7 cellular contexts compared by ENCODE assay signal in the genomic region with DNA sequence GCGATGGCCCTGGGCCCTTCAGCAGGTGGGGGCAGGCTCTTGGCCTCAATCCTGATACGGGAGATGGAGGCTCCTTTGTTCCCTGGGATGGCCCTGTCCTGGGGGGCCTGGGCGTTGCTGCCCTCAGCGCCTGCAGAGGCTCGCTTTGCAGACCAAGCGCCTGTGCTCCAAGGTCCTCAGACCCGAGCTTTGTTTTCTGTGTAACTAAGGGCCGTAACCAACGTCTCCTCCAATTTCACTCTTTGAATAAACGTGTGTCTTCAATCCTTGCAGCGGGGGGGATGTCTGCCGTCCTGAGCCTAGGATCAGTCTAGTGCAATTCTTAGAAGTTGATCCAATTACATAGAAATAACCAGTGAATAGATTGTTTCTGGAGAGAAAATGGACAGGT. TPM values are rescaled to one million over a fixed set of nuclear protein-coding genes. Genes with fewer than 3 reads are reported as not detected.
A peak's percentile ranks its signal among the peaks of the same experiment; 100 is the strongest.
DNase-seq lines count a peak whose midpoint lies in the region; ATAC-seq and TF ChIP-seq lines count a peak whose summit lies in the region.
"Had no signal": no experiment of that assay in that cellular context is flagged by ENCODE, and none has a peak within 500 bp of the region (broad histone marks: within the 10 kb centered on the region; RNA-seq: fewer than 3 reads in every experiment).

No MANE protein-coding gene starts in this region.

- POLR2A ChIA-PET in HCT116 (lab: Charles Lee): interaction anchor here (0.6 to 0.8 kb wide), 2 partner anchors 51 to 99 kb away, joined by 3 to 4 read pairs; no protein-coding TSS in a partner anchor

- intact Hi-C loops in HCT116 (cut with micrococcal nuclease): no loop called here

- no peaks in the 10 kb centered on the region for H3K9me2 ChIP-seq in HCT116 (ENCODE audit: insufficient read depth)
- H3K9me2 ChIP-seq in neural cell (ENCODE audit: insufficient read depth, low read length): no peaks in the 10 kb centered on the region

- H3K4me1 ChIP-seq in HCT116 (ENCODE audit: control insufficient read depth in 1 of 2, insufficient read depth in 2 of 2, low read length in 2 of 2): peaks cover 17 to 30% of the 10 kb centered on the region in 2 experiments

- TF ChIP-seq POLR2A in HCT116 (IDR thresholded peaks at IDR 0.05; ENCODE audit: borderline replicate concordance, extremely low read depth, insufficient read depth, insufficient read length): no peak

- H3K4me2 ChIP-seq in HCT116 (ENCODE audit: low read length): no peak overlapping the region
- no peak overlapping the region for H3K4me2 ChIP-seq in neural cell (ENCODE audit: low read length)

- no peaks in the 10 kb centered on the region for H3K9me3 ChIP-seq in HCT116 (ENCODE audit: control insufficient read depth in 1 of 2, insufficient read depth in 1 of 2, low read depth in 1 of 2, low read length in 2 of 2)
- no peaks in the 10 kb centered on the region for H3K9me3 ChIP-seq in neural cell (ENCODE audit: low read length)

- ATAC-seq in HCT116 (no peak), HG02763 (IDR thresholded peaks at IDR 0.05; ENCODE audit: unreplicated experiment) (no peak)

- peaks cover 97% of the 10 kb centered on the region for H3K79me2 ChIP-seq in HCT116 (ENCODE audit: insufficient read depth, low read length)
- peaks cover 62% of the 10 kb centered on the region for H3K79me2 ChIP-seq in neural cell (replicated peaks; ENCODE audit: insufficient read depth, low read length)

- CTCF ChIA-PET in HCT116 (lab: Charles Lee): no interaction called here

- TF ChIP-seq CTCF in HCT116 (IDR thresholded peaks at IDR 0.05 in 2 of 3, conservative IDR thresholded peaks at IDR 0.05 in 1 of 3; ENCODE audit: borderline replicate concordance in 1 of 3, insufficient read depth in 1 of 3, low read depth in 2 of 3, low read length in 2 of 3) (no peak), neural cell (IDR thresholded peaks at IDR 0.05; ENCODE audit: poor library complexity, severe bottlenecking) (no peak)

- H3K27ac ChIP-seq in HCT116 (ENCODE audit: low read depth, low read length) (peak overlapping the region; percentile 22; the same call in 1 of the 2 replicates), neural cell (ENCODE audit: low read length) (no peak overlapping the region)

- H3K36me3 ChIP-seq in HCT116 (ENCODE audit: control insufficient read depth in 1 of 2, insufficient read depth in 2 of 2, low read length in 2 of 2): peaks cover 52 to 90% of the 10 kb centered on the region in 2 experiments; a peak in 3 of 4 replicates
- no peaks in the 10 kb centered on the region for H3K36me3 ChIP-seq in neural cell (ENCODE audit: insufficient read depth, low read length)

- no TSS peak for BruUV-seq in HCT116 (replicated peaks; lab: Mats Ljungman, UMichigan)

- H3K9ac ChIP-seq in HCT116 (ENCODE audit: low read length) (no peak overlapping the region), neural cell (ENCODE audit: low read length) (peak overlapping the region; percentile 26)

- H4K20me1 ChIP-seq in HCT116 (ENCODE audit: insufficient read depth): peaks cover 68% of the 10 kb centered on the region; the same call in 1 of the 2 replicates
- peaks cover 50% of the 10 kb centered on the region for H4K20me1 ChIP-seq in neural cell (ENCODE audit: insufficient read depth)

- TF ChIP-seq EP300 in neural cell (conservative IDR thresholded peaks at IDR 0.05; ENCODE audit: poor library complexity, severe bottlenecking): no peak

- H3F3A ChIP-seq in neural cell (ENCODE audit: insufficient read depth, low read length, poor library complexity, severe bottlenecking): no peaks in the 10 kb centered on the region

- TF ChIP-seq RAD21 in HCT116 (IDR thresholded peaks at IDR 0.05; ENCODE audit: low read depth) (no peak), neural cell (conservative IDR thresholded peaks at IDR 0.05) (no peak)

- DNase-seq in HCT116 (ENCODE audit: low read depth, low spot score): no peak
- DNase-seq in astrocyte of the hippocampus (ENCODE audit: low read depth, low spot score): peak; percentile 59
- no peak for DNase-seq in DMS53 treated with DMSO at 0.1 percent for 48 hours (lab: John Stamatoyannopoulos, UW; ENCODE audit: unreplicated experiment)
- DNase-seq in COLO829 (ENCODE audit: low spot score): no peak

- H2AFZ ChIP-seq in HCT116 (ENCODE audit: low read depth, low read length, poor library complexity, severe bottlenecking) (no peak overlapping the region), neural cell (ENCODE audit: low read depth, low read length) (no peak overlapping the region)

- no peaks in the 10 kb centered on the region for H3K27me3 ChIP-seq in HCT116 (ENCODE audit: insufficient read depth, low read length)
- H3K27me3 ChIP-seq in neural cell (ENCODE audit: insufficient read depth, low read depth, low read length): no peaks in the 10 kb centered on the region

- RAD21 ChIA-PET in HCT116 (lab: Charles Lee; ENCODE audit: low non-redundant PET in 1 of 2, low total read pairs in 2 of 2, uncharacterized antibody in 2 of 2, unreplicated experiment in 2 of 2): no interaction called here

- no peak overlapping the region for H3K4me3 ChIP-seq in HCT116 (replicated peaks in 1 of 2; ENCODE audit: low read depth in 1 of 2, low read length in 2 of 2)
- no peak overlapping the region for H3K4me3 ChIP-seq in neural cell (ENCODE audit: low read length)

TF ChIP-seq in HCT116, 20 proteins besides CTCF, POLR2A, EP300 and RAD21 (continues in another document):
- TF ChIP-seq ELF1 (IDR thresholded peaks at IDR 0.05; ENCODE audit: borderline replicate concordance, low read depth): no peak
- TF ChIP-seq SIN3A (IDR thresholded peaks at IDR 0.05; ENCODE audit: low read depth): no peak
- TF ChIP-seq, protein P1, sequence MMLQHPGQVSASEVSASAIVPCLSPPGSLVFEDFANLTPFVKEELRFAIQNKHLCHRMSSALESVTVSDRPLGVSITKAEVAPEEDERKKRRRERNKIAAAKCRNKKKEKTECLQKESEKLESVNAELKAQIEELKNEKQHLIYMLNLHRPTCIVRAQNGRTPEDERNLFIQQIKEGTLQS (IDR thresholded peaks at IDR 0.05): no peak
- TF ChIP-seq EGR1 (IDR thresholded peaks at IDR 0.05; ENCODE audit: low read depth): no peak
- TF ChIP-seq ZNF274 (IDR thresholded peaks at IDR 0.05; ENCODE audit: low read depth, low read length): no peak
- TF ChIP-seq EZH2phosphoT487 (IDR thresholded peaks at IDR 0.05; ENCODE audit: borderline replicate concordance): no peak

TF ChIP-seq in neural cell, 6 proteins besides CTCF, POLR2A, EP300 and RAD21:
- TF ChIP-seq SMC3 (conservative IDR thresholded peaks at IDR 0.05; ENCODE audit: poor library complexity) (no peak), TAF1 (IDR thresholded peaks at IDR 0.05; ENCODE audit: low read depth) (no peak), POLR2AphosphoS5 (IDR thresholded peaks at IDR 0.05) (no peak), EZH2 (IDR thresholded peaks at IDR 0.05; ENCODE audit: borderline replicate concordance, insufficient read depth, low read length, poor library complexity, severe bottlenecking) (no peak), REST (IDR thresholded peaks at IDR 0.05; ENCODE audit: borderline replicate concordance) (no peak), MXI1 (conservative IDR thresholded peaks at IDR 0.05; ENCODE audit: poor library complexity, severe bottlenecking) (no peak)

RNA-seq across cellular contexts. Expression of gene PTBP1, which starts 5.2 kb away (rescaled TPM):
- total RNA-seq in HCT116 (2021; ENCODE audit: unreplicated experiment): 676 TPM
- 538 and 711 TPM in 2 replicates for polyA plus RNA-seq in HCT116 (2012)
- 27.3 and 39.0 TPM in 2 replicates for polyA plus RNA-seq in neural cell
- 33.3 and 36.5 TPM in 2 replicates for polyA minus RNA-seq in neural cell

RNA-seq across cellular contexts. Expression of gene PLPPR3, which starts 19.3 kb away (rescaled TPM):
- total RNA-seq in HCT116 (2021; ENCODE audit: unreplicated experiment): 0.27 TPM
- polyA plus RNA-seq in HCT116 (2012): 0.05 and 0.10 TPM in 2 replicates
- 239 and 275 TPM in 2 replicates for polyA plus RNA-seq in neural cell
- 261 and 333 TPM in 2 replicates for polyA minus RNA-seq in neural cell

RNA-seq across cellular contexts. Expression of gene AZU1, which starts 25.1 kb away (rescaled TPM):
- not detected for total RNA-seq in HCT116 (2021; ENCODE audit: unreplicated experiment)
- 0.05 and 0.10 TPM in 2 replicates for polyA plus RNA-seq in HCT116 (2012)
- polyA plus RNA-seq in neural cell: 1.0 and 1.1 TPM in 2 replicates
- polyA minus RNA-seq in neural cell: not detected in 2 replicates
- total RNA-seq: dermis microvascular lymphatic vessel endothelial cell had no signal

RNA-seq across cellular contexts. Expression of gene PRTN3, which starts 38.3 kb away (rescaled TPM):
- total RNA-seq in HCT116 (2021; ENCODE audit: unreplicated experiment): 2.7 TPM
- 4.0 and 4.5 TPM in 2 replicates for polyA plus RNA-seq in HCT116 (2012)
- 0.54 TPM in 1 of 2 replicates, not detected in the other for polyA plus RNA-seq in neural cell
- not detected in 2 replicates for polyA minus RNA-seq in neural cell
- total RNA-seq: dermis microvascular lymphatic vessel endothelial cell had no signal

RNA-seq across cellular contexts. Expression of gene ELANE, which starts 49.6 kb away (rescaled TPM):
- not detected for total RNA-seq in HCT116 (2021; ENCODE audit: unreplicated experiment)
- not detected in 2 replicates for polyA plus RNA-seq in HCT116 (2012)
- not detected in 2 replicates for polyA plus RNA-seq in neural cell
- polyA minus RNA-seq in neural cell: not detected in 2 replicates
- total RNA-seq: dermis microvascular lymphatic vessel endothelial cell had no signal
